7 cellular contexts compared by ENCODE assay signal in genomic region chr15:35751421-35752133, GRCh38.
DNase-seq lines count a peak whose midpoint lies in the region; ATAC-seq and TF ChIP-seq lines count a peak whose summit lies in the region.

No MANE protein-coding gene starts in this region.

- no peaks in the 10 kb centered on the region for H3K9me3 ChIP-seq in mucosa of descending colon

- no peaks in the 10 kb centered on the region for H3K36me3 ChIP-seq in mucosa of descending colon (ENCODE audit: low read depth)

- H3K4me1 ChIP-seq in mucosa of descending colon (ENCODE audit: low read depth): no peaks in the 10 kb centered on the region

- peak; percentile 48 for DNase-seq in NCI-H345 (lab: John Stamatoyannopoulos, UW)
- peak; percentile 60 for DNase-seq in activated CD4-positive, alpha-beta T cell treated with anti-CD3 and anti-CD28 coated beads, Interleukin-2, amount 10 ng/mL, durations not matched to agents 7 days and 5 days
- DNase-seq in endothelial cell (ENCODE audit: low spot score): peak; percentile 80
- DNase-seq in mucosa of descending colon: peak in 1 of 3 donors; percentile 88
- peak; percentile 4 to 67 for DNase-seq in stimulated activated effector memory CD8-positive, alpha-beta T cell treated with anti-CD3 and anti-CD28 coated beads, Interleukin-12 subunit alpha, Interleukin-12 subunit beta, amount 100 ng/mL, for 72 hours (ENCODE audit: low spot score in 2 of 2)

- intact Hi-C loops in mucosa of descending colon (cut with DNase I, micrococcal nuclease): no loop called here

- H3K4me3 ChIP-seq in GM12875 (ENCODE audit: low read depth, low read length) (no peak overlapping the region), mucosa of descending colon (no peak overlapping the region)

- ATAC-seq in HG02885 (IDR thresholded peaks at IDR 0.05; ENCODE audit: poor library complexity, unreplicated experiment): peak; percentile 88
- peak; percentile 77 for ATAC-seq in mucosa of descending colon
- ATAC-seq in stimulated activated effector memory CD8-positive, alpha-beta T cell treated with anti-CD3 and anti-CD28 coated beads, Interleukin-12 subunit alpha, Interleukin-12 subunit beta, amount 100 ng/mL, for 72 hours: no peak

- no peak overlapping the region for H3K27ac Mint-ChIP-seq in activated CD4-positive, alpha-beta T cell treated with anti-CD3 and anti-CD28 coated beads, Interleukin-2, amount 10 ng/mL, durations not matched to agents 7 days and 5 days
- H3K27ac Mint-ChIP-seq in endothelial cell (ENCODE audit: unreplicated experiment): no peak overlapping the region
- no peak overlapping the region for H3K27ac Mint-ChIP-seq in stimulated activated effector memory CD8-positive, alpha-beta T cell treated with anti-CD3 and anti-CD28 coated beads, Interleukin-12 subunit alpha, Interleukin-12 subunit beta, amount 100 ng/mL, for 72 hours

- H3K36me3 Mint-ChIP-seq in activated CD4-positive, alpha-beta T cell treated with anti-CD3 and anti-CD28 coated beads, Interleukin-2, amount 10 ng/mL, durations not matched to agents 7 days and 5 days (ENCODE audit: low read depth): no peaks in the 10 kb centered on the region
- H3K36me3 Mint-ChIP-seq in endothelial cell (ENCODE audit: low read depth, unreplicated experiment): no peaks in the 10 kb centered on the region
- no peaks in the 10 kb centered on the region for H3K36me3 Mint-ChIP-seq in stimulated activated effector memory CD8-positive, alpha-beta T cell treated with anti-CD3 and anti-CD28 coated beads, Interleukin-12 subunit alpha, Interleukin-12 subunit beta, amount 100 ng/mL, for 72 hours

- CTCF ChIA-PET in activated CD4-positive, alpha-beta T cell treated with anti-CD3 and anti-CD28 coated beads, Interleukin-2, amount 10 ng/mL, durations not matched to agents 7 days and 5 days (lab: Charles Lee): no interaction called here

- H3K27me3 Mint-ChIP-seq in activated CD4-positive, alpha-beta T cell treated with anti-CD3 and anti-CD28 coated beads, Interleukin-2, amount 10 ng/mL, durations not matched to agents 7 days and 5 days: peaks cover 2% of the 10 kb centered on the region
- H3K27me3 Mint-ChIP-seq in endothelial cell (ENCODE audit: unreplicated experiment): peaks cover 1% of the 10 kb centered on the region

- no peak overlapping the region for H3K4me3 Mint-ChIP-seq in activated CD4-positive, alpha-beta T cell treated with anti-CD3 and anti-CD28 coated beads, Interleukin-2, amount 10 ng/mL, durations not matched to agents 7 days and 5 days
- H3K4me3 Mint-ChIP-seq in endothelial cell (ENCODE audit: unreplicated experiment): no peak overlapping the region
- H3K4me3 Mint-ChIP-seq in stimulated activated effector memory CD8-positive, alpha-beta T cell treated with anti-CD3 and anti-CD28 coated beads, Interleukin-12 subunit alpha, Interleukin-12 subunit beta, amount 100 ng/mL, for 72 hours: no peak overlapping the region

- POLR2A ChIA-PET in activated CD4-positive, alpha-beta T cell treated with anti-CD3 and anti-CD28 coated beads, Interleukin-2, amount 10 ng/mL, durations not matched to agents 7 days and 5 days (lab: Charles Lee): no interaction called here

- no peaks in the 10 kb centered on the region for H3K4me1 Mint-ChIP-seq in activated CD4-positive, alpha-beta T cell treated with anti-CD3 and anti-CD28 coated beads, Interleukin-2, amount 10 ng/mL, durations not matched to agents 7 days and 5 days
- peaks cover 9% of the 10 kb centered on the region for H3K4me1 Mint-ChIP-seq in endothelial cell (ENCODE audit: unreplicated experiment)
- no peaks in the 10 kb centered on the region for H3K4me1 Mint-ChIP-seq in stimulated activated effector memory CD8-positive, alpha-beta T cell treated with anti-CD3 and anti-CD28 coated beads, Interleukin-12 subunit alpha, Interleukin-12 subunit beta, amount 100 ng/mL, for 72 hours

- H3K9me3 Mint-ChIP-seq in activated CD4-positive, alpha-beta T cell treated with anti-CD3 and anti-CD28 coated beads, Interleukin-2, amount 10 ng/mL, durations not matched to agents 7 days and 5 days: no peaks in the 10 kb centered on the region
- no peaks in the 10 kb centered on the region for H3K9me3 Mint-ChIP-seq in endothelial cell (ENCODE audit: unreplicated experiment)
- no peaks in the 10 kb centered on the region for H3K9me3 Mint-ChIP-seq in stimulated activated effector memory CD8-positive, alpha-beta T cell treated with anti-CD3 and anti-CD28 coated beads, Interleukin-12 subunit alpha, Interleukin-12 subunit beta, amount 100 ng/mL, for 72 hours

- TF ChIP-seq CTCF in GM12875 (IDR thresholded peaks at IDR 0.05; ENCODE audit: borderline replicate concordance, insufficient read depth, low read depth, low read length): peak; percentile 73
- peak; percentile 84 for TF ChIP-seq CTCF in endothelial cell (IDR thresholded peaks at IDR 0.05; ENCODE audit: unreplicated experiment)
- TF ChIP-seq CTCF in mucosa of descending colon (IDR thresholded peaks at IDR 0.05): peak; percentile 43
